Comparison of ENCODE assay signal across 18 cellular contexts in genomic region chr20:55632592-55632991, GRCh38.
DNase-seq lines count a peak whose midpoint lies in the region; ATAC-seq, FAIRE-seq and TF ChIP-seq lines count a peak whose summit lies in the region.
"Had no signal": no experiment of that assay in that cellular context is flagged by ENCODE, and none has a peak within 500 bp of the region (broad histone marks: within the 10 kb centered on the region; RNA-seq: fewer than 3 reads in every experiment).

No MANE protein-coding gene starts in this region.

- POLR2A ChIA-PET in HepG2 (lab: Yijun Ruan, JAX) = no interaction called here

- in situ Hi-C loops in HepG2 (cut with HindIII; ENCODE audit: extremely low pct_ligation_motif_present, low pct_unique_long_range_greater_than_20kb) = no loop called here

- no peak overlapping the region for H3K27ac Mint-ChIP-seq in progenitor cell of endocrine pancreas
- H3K27ac Mint-ChIP-seq: B cell; CD4-positive, alpha-beta memory T cell had no signal

- no peak for FAIRE-seq in HepG2 (lab: Jason Lieb, UNC)
- FAIRE-seq: A204.1, GM12878, GM18507 had no signal

- H3K27me3 Mint-ChIP-seq in progenitor cell of endocrine pancreas = peaks cover 51% of the 10 kb centered on the region
- H3K27me3 Mint-ChIP-seq: B cell; CD4-positive, alpha-beta memory T cell had no signal

- no peak overlapping the region for H2AFZ ChIP-seq in HepG2 (ENCODE audit: low read length)
- H2AFZ ChIP-seq: GM23248 had no signal

- H3K9me3 ChIP-seq in HepG2 (ENCODE audit: low read length) (peaks cover 93% of the 10 kb centered on the region), right lobe of liver (no peaks in the 10 kb centered on the region), RWPE2 (ENCODE audit: severe bottlenecking) (no peaks in the 10 kb centered on the region)

- no peaks in the 10 kb centered on the region for H3K9me3 Mint-ChIP-seq in progenitor cell of endocrine pancreas (ENCODE audit: low read depth)

- no peaks in the 10 kb centered on the region for H4K20me1 ChIP-seq in HepG2 (ENCODE audit: insufficient read depth, low read length)

- CTCF ChIA-PET in HepG2 (lab: Yijun Ruan, JAX; ENCODE audit: low intra/inter-chr PET ratio, low total read pairs) = no interaction called here

- DNase-seq in HepG2 (ENCODE audit: low spot score) = no peak
- DNase-seq in right lobe of liver = no peak
- DNase-seq in RWPE2 (ENCODE audit: low spot score) = no peak
- peak; percentile 25 for DNase-seq in left kidney (ENCODE audit: low read depth, low spot score)
- no peak for DNase-seq in progenitor cell of endocrine pancreas (ENCODE audit: low spot score, unreplicated experiment)
- DNase-seq in central memory CD4-positive, alpha-beta T cell = no peak
- no peak for DNase-seq in NCI-H510A treated with DMSO at 0.1 percent for 48 hours (lab: John Stamatoyannopoulos, UW)
- DNase-seq: CD4-positive, alpha-beta memory T cell; DMS79; GM23248; H7; IMR-90 had no signal

- H3K4me2 ChIP-seq in HepG2 (ENCODE audit: low read depth, low read length) = no peak overlapping the region

- TF ChIP-seq CTCF in HepG2 (CRISPR knock-in tag; IDR thresholded peaks at IDR 0.05) (no peak), right lobe of liver (IDR thresholded peaks at IDR 0.05) (no peak), RWPE2 (IDR thresholded peaks at IDR 0.05; ENCODE audit: poor library complexity, severe bottlenecking) (peak; percentile 28), progenitor cell of endocrine pancreas (IDR thresholded peaks at IDR 0.05; ENCODE audit: unreplicated experiment) (peak; percentile 9)

- H3K4me1 Mint-ChIP-seq in progenitor cell of endocrine pancreas (ENCODE audit: low read depth) = peaks cover 29% of the 10 kb centered on the region
- H3K4me1 Mint-ChIP-seq: B cell; CD4-positive, alpha-beta memory T cell had no signal

- no peaks in the 10 kb centered on the region for H3K36me3 Mint-ChIP-seq in progenitor cell of endocrine pancreas (ENCODE audit: insufficient read depth)
- H3K36me3 Mint-ChIP-seq: CD4-positive, alpha-beta memory T cell had no signal

- no peak overlapping the region for H3K9ac ChIP-seq in HepG2 (ENCODE audit: insufficient read depth, low read depth, low read length)
- H3K9ac ChIP-seq: GM23248 had no signal

- H3K4me3 Mint-ChIP-seq in progenitor cell of endocrine pancreas (ENCODE audit: low read depth) = no peak overlapping the region
- H3K4me3 Mint-ChIP-seq: B cell; CD4-positive, alpha-beta memory T cell had no signal

- intact Hi-C loops in HepG2 (cut with micrococcal nuclease; ENCODE audit: unreplicated experiment) (no loop called here), right lobe of liver (cut with DNase I) (no loop called here)

- TF ChIP-seq EP300 in HepG2 (IDR thresholded peaks at IDR 0.05; ENCODE audit: low read depth in 2 of 2, low read length in 2 of 2) (no peak), HepG2 (CRISPR knock-in tag; IDR thresholded peaks at IDR 0.05; ENCODE audit: borderline replicate concordance) (no peak)

- 66% methylated on average over 6 of the region's 6 CpGs for WGBS in HepG2 (ENCODE audit: low lambda C conversion rate)
- 94% methylated on average over 2 of the region's 6 CpGs for WGBS in right lobe of liver (ENCODE audit: insufficient coverage, low coverage, low lambda C conversion rate, missing lambda C conversion rate)

- H3K36me3 ChIP-seq in HepG2 (replicated peaks in 1 of 2; ENCODE audit: control insufficient read depth in 1 of 2, insufficient read depth in 2 of 2, low read length in 2 of 2) (no peaks in the 10 kb centered on the region), right lobe of liver (no peaks in the 10 kb centered on the region), RWPE2 (ENCODE audit: low read depth) (no peaks in the 10 kb centered on the region)

- H3K27me3 ChIP-seq in HepG2 (ENCODE audit: control insufficient read depth in 1 of 2, insufficient read depth in 2 of 2, low read length in 2 of 2) = no peaks in the 10 kb centered on the region; a peak in 1 of 5 replicates
- H3K27me3 ChIP-seq in right lobe of liver = no peaks in the 10 kb centered on the region
- peaks cover 22% of the 10 kb centered on the region for H3K27me3 ChIP-seq in RWPE2 (ENCODE audit: insufficient read depth, poor library complexity, severe bottlenecking)

- H3K4me1 ChIP-seq in HepG2 (ENCODE audit: insufficient read depth, low read length) (no peaks in the 10 kb centered on the region), right lobe of liver (no peaks in the 10 kb centered on the region), RWPE2 (ENCODE audit: insufficient read depth, poor library complexity, severe bottlenecking) (no peaks in the 10 kb centered on the region)

- H3K4me3 ChIP-seq in HepG2 (replicated peaks in 1 of 3; ENCODE audit: insufficient read depth in 1 of 3, low read depth in 2 of 3, low read length in 3 of 3) = no peak overlapping the region
- no peak overlapping the region for H3K4me3 ChIP-seq in right lobe of liver
- H3K4me3 ChIP-seq in RWPE2 (ENCODE audit: severe bottlenecking) = no peak overlapping the region
- H3K4me3 ChIP-seq: GM12878, GM23248 had no signal

- H3K27ac ChIP-seq in HepG2 (ENCODE audit: extremely low read length, insufficient read depth, low read length) (no peak overlapping the region), right lobe of liver (no peak overlapping the region), RWPE2 (ENCODE audit: poor library complexity, severe bottlenecking) (no peak overlapping the region)
- H3K27ac ChIP-seq: C4-2B, GM23248 had no signal

- TF ChIP-seq POLR2A in HepG2 (IDR thresholded peaks at IDR 0.05; ENCODE audit: insufficient read depth in 1 of 2, low read depth in 2 of 2, low read length in 2 of 2) = no peak
- TF ChIP-seq POLR2A in right lobe of liver (IDR thresholded peaks at IDR 0.05) = no peak

- TF ChIP-seq RAD21 in HepG2 (CRISPR knock-in tag; IDR thresholded peaks at IDR 0.05) = no peak

- BruUV-seq in HepG2 (replicated peaks; lab: Mats Ljungman, UMichigan) = no TSS peak

- ATAC-seq in HepG2 (no peak), right lobe of liver (no peak), RWPE2 (ENCODE audit: low read depth) (no peak), GM21723 (IDR thresholded peaks at IDR 0.05; ENCODE audit: unreplicated experiment) (no peak)
- ATAC-seq: GM12878 had no signal

- H3K79me2 ChIP-seq in HepG2 (ENCODE audit: insufficient read depth, low read length) = no peaks in the 10 kb centered on the region

TF ChIP-seq in HepG2, 621 proteins besides CTCF, POLR2A, EP300 and RAD21:
- TF ChIP-seq ZNF562 (CRISPR knock-in tag; IDR thresholded peaks at IDR 0.05; ENCODE audit: borderline replicate concordance) = no peak
- TF ChIP-seq ATF2 (CRISPR knock-in tag; IDR thresholded peaks at IDR 0.05) = no peak
- TF ChIP-seq MAFG (CRISPR knock-in tag; IDR thresholded peaks at IDR 0.05) = no peak
- no peak for TF ChIP-seq THYN1 (CRISPR knock-in tag; IDR thresholded peaks at IDR 0.05; ENCODE audit: borderline replicate concordance, low read depth)
- peak; percentile 32; the same call in 1 of the 2 replicates for TF ChIP-seq STAG1 (CRISPR knock-in tag; IDR thresholded peaks at IDR 0.05)
- TF ChIP-seq ZFP36L1 (CRISPR knock-in tag; IDR thresholded peaks at IDR 0.05) = no peak
- TF ChIP-seq RXRA (CRISPR knock-in tag; IDR thresholded peaks at IDR 0.05) = no peak
- TF ChIP-seq ZNF660 (CRISPR knock-in tag; IDR thresholded peaks at IDR 0.05; ENCODE audit: borderline replicate concordance, low read depth) = no peak

Comparison
In these comparisons a context has a peak if more than half of its experiments do, and no peak if none do; other contexts are left out.
1. CTCF ChIP-seq: peak in RWPE2 (single experiment) and progenitor cell of endocrine pancreas (single experiment); none in HepG2 (single experiment) and right lobe of liver (0 of 4).